Comparison of ENCODE assay signal across 8 cellular contexts in the genomic region with DNA sequence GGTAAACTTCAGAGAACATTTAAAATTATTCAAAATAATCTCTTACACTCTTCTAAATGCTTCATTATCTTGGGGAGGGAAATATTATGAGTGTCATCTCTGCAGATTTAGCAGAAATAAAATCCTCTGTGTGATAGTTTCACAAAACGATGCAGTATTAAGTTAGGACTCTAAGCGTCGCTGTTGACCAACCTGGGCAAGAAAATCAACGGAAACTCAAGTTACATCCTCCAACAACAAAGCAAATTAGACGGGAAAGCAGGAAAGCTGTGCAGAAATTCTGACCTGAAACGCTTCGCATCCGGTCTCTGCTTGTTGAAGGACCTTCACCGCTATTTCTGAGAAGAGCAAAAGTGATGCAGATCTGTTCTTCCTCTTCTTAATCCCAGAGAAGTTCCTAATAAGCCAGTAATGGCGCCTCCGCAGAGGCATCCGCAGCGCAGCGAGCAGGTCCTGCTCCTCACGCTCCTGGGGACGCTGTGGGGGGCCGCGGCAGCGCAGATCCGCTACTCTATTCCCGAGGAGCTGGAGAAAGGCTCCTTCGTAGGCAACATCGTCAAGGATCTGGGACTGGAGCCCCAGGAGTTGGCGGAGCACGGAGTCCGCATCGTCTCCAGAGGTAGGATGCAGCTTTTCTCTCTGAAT. TPM values are rescaled to one million over a fixed set of nuclear protein-coding genes. Genes with fewer than 3 reads are reported as not detected.
DNase-seq lines count a peak whose midpoint lies in the region; ATAC-seq and TF ChIP-seq lines count a peak whose summit lies in the region.

A gene (plus strand): TSS at position 219 of the 645 bp plus-strand sequence. CDS start 193 bp downstream, at position 412.

- no peaks in the 10 kb centered on the region; the same call in 1 of the 2 replicates for H3K27me3 ChIP-seq in BJ (ENCODE audit: control insufficient read depth, insufficient read depth, low read length)
- H3K27me3 ChIP-seq in mammary epithelial cell (ENCODE audit: insufficient read depth, low read length) = no peaks in the 10 kb centered on the region
- peaks cover 58% of the 10 kb centered on the region for H3K27me3 ChIP-seq in CD4-positive, alpha-beta T cell (ENCODE audit: control insufficient read depth, insufficient read depth, low read length)

- WGBS in mammary epithelial cell (ENCODE audit: low coverage, missing lambda C conversion rate) = 9% methylated on average over 18 of the region's 27 CpGs

- in situ Hi-C loops in mammary epithelial cell (cut with MboI; ENCODE audit: low sequenced_read_pairs in 2 of 2) = no loop called here

- H3K9me3 Mint-ChIP-seq in HFFc6 = peaks cover 63% of the 10 kb centered on the region
- H3K9me3 Mint-ChIP-seq in naive B cell = peaks cover 8 to 67% (median 45%) of the 10 kb centered on the region in 7 donors
- peaks cover 17% of the 10 kb centered on the region for H3K9me3 Mint-ChIP-seq in CD4-positive, alpha-beta T cell

- H3K36me3 Mint-ChIP-seq in HFFc6 (ENCODE audit: low read depth) (peaks cover 57% of the 10 kb centered on the region), naive B cell (peaks cover 8 to 30% of the 10 kb centered on the region in 2 donors)
- H3K36me3 Mint-ChIP-seq in CD4-positive, alpha-beta T cell (ENCODE audit: low read depth) = peaks cover 34% of the 10 kb centered on the region

- dilution Hi-C loops in mammary epithelial cell (cut with HindIII; ENCODE audit: low sequenced_read_pairs) = no loop called here

- H3K79me2 ChIP-seq in mammary epithelial cell (ENCODE audit: insufficient read depth, low read length) = no peaks in the 10 kb centered on the region

- peaks cover 20% of the 10 kb centered on the region for H3K4me1 Mint-ChIP-seq in HFFc6 (ENCODE audit: low read depth)
- H3K4me1 Mint-ChIP-seq in naive B cell = peaks cover 4 to 6% (median 6%) of the 10 kb centered on the region in 3 donors
- H3K4me1 Mint-ChIP-seq in CD4-positive, alpha-beta T cell (ENCODE audit: low read depth) = peaks cover 11% of the 10 kb centered on the region

- intact Hi-C loops in mammary epithelial cell (cut with micrococcal nuclease) = loop anchor here (5.0 kb wide), 2 partner anchors 149 to 189 kb away; no protein-coding TSS in a partner anchor
- intact Hi-C loops in CD4-positive, alpha-beta T cell (cut with DNase I, micrococcal nuclease) = no loop called here

- POLR2A ChIA-PET in BJ (lab: Charles Lee) = no interaction called here
- POLR2A ChIA-PET in CD4-positive, alpha-beta T cell (lab: Charles Lee) = no interaction called here

- ATAC-seq in naive B cell (ENCODE audit: low read depth in 2 of 2) (no peak), HG03342 (IDR thresholded peaks at IDR 0.05; ENCODE audit: unreplicated experiment) (no peak), HG03097 (IDR thresholded peaks at IDR 0.05; ENCODE audit: low FRiP score, unreplicated experiment) (no peak)
- ATAC-seq in CD4-positive, alpha-beta T cell (ENCODE audit: poor library complexity) = no peak

- no TSS peak for BruUV-seq in mammary epithelial cell (replicated peaks; lab: Mats Ljungman, UMichigan)

- H3K27me3 Mint-ChIP-seq in HFFc6 (ENCODE audit: insufficient read depth) (peaks cover 2% of the 10 kb centered on the region), naive B cell (peaks cover 44 to 66% (median 44%) of the 10 kb centered on the region in 3 donors)
- peaks cover 81% of the 10 kb centered on the region for H3K27me3 Mint-ChIP-seq in CD4-positive, alpha-beta T cell

- peak within 1 kb of the TSS; percentile 66 for H3K4me2 ChIP-seq in mammary epithelial cell (ENCODE audit: insufficient read depth, low read depth, low read length)

- no peak within 1 kb of the TSS; the same call in 1 of the 2 replicates for H3K4me3 Mint-ChIP-seq in HFFc6
- peak within 1 kb of the TSS in 5 of 8 donors; percentile 5 to 57 (median 29) for H3K4me3 Mint-ChIP-seq in naive B cell
- no peak within 1 kb of the TSS for H3K4me3 Mint-ChIP-seq in CD4-positive, alpha-beta T cell

- CTCF ChIA-PET in BJ (lab: Yijun Ruan, JAX) (interaction anchor here (0.9 to 2.2 kb wide), 13 partner anchors 10 to 192 kb away, joined by 3 to 14 read pairs (median 4); a partner anchor contains a TSS), mammary epithelial cell (lab: Charles Lee; ENCODE audit: low non-redundant PET) (no interaction called here)
- CTCF ChIA-PET in CD4-positive, alpha-beta T cell (lab: Charles Lee) = interaction anchor here (1.1 to 1.3 kb wide), 2 partner anchors 38 to 147 kb away, joined by 3 read pairs; a partner anchor contains a TSS

- peaks cover 24% of the 10 kb centered on the region for H3K9me3 ChIP-seq in mammary epithelial cell (replicated peaks; ENCODE audit: insufficient read depth, low read length)
- peaks cover 49% of the 10 kb centered on the region for H3K9me3 ChIP-seq in CD4-positive, alpha-beta T cell (ENCODE audit: control insufficient read depth, low read length)

- H3K27ac Mint-ChIP-seq in HFFc6 = no peak within 1 kb of the TSS
- peak within 1 kb of the TSS in 1 of 6 donors; percentile 30 for H3K27ac Mint-ChIP-seq in naive B cell
- H3K27ac Mint-ChIP-seq in CD4-positive, alpha-beta T cell = no peak within 1 kb of the TSS

- TF ChIP-seq CTCF in BJ (IDR thresholded peaks at IDR 0.05; ENCODE audit: insufficient read depth, low read depth, low read length) = peak; percentile 56; the same call in 1 of the 2 replicates
- TF ChIP-seq CTCF in HFFc6 (IDR thresholded peaks at IDR 0.05) = peak; percentile 50
- TF ChIP-seq CTCF in mammary epithelial cell (conservative IDR thresholded peaks at IDR 0.05 in 1 of 2, IDR thresholded peaks at IDR 0.05 in 1 of 2; ENCODE audit: extremely low read depth in 1 of 2, insufficient read depth in 1 of 2, low read depth in 1 of 2, low read length in 2 of 2) = peak; percentile 61 to 65
- TF ChIP-seq CTCF in CD4-positive, alpha-beta T cell (IDR thresholded peaks at IDR 0.05) = no peak

- no peaks in the 10 kb centered on the region for H3K4me1 ChIP-seq in mammary epithelial cell (ENCODE audit: insufficient read depth, low read length)

- no peaks in the 10 kb centered on the region for H4K20me1 ChIP-seq in mammary epithelial cell (ENCODE audit: insufficient read depth, low read length)

- DNase-seq in BJ (ENCODE audit: low read depth) = no peak
- no peak for DNase-seq in HFFc6
- DNase-seq in mammary epithelial cell = peak; percentile 39
- DNase-seq in naive B cell = no peak
- no peak for DNase-seq in effector CD8-positive, alpha-beta T cell (lab: John Stamatoyannopoulos, UW)
- DNase-seq in CD4-positive, alpha-beta T cell = no peak

- H3K27ac ChIP-seq in mammary epithelial cell (ENCODE audit: insufficient read depth, low read depth, low read length) = no peak within 1 kb of the TSS
- no peak within 1 kb of the TSS for H3K27ac ChIP-seq in CD4-positive, alpha-beta T cell (ENCODE audit: low read depth, low read length)

- no peak within 1 kb of the TSS for H3K9ac ChIP-seq in mammary epithelial cell (ENCODE audit: insufficient read depth, low read length)

- no peaks in the 10 kb centered on the region for H3K36me3 ChIP-seq in BJ (ENCODE audit: control insufficient read depth, insufficient read depth, low read length)
- H3K36me3 ChIP-seq in mammary epithelial cell (ENCODE audit: insufficient read depth, low read length) = no peaks in the 10 kb centered on the region

- H3K4me3 ChIP-seq in BJ (ENCODE audit: low read depth, low read length) (peak within 1 kb of the TSS; percentile 30), mammary epithelial cell (replicated peaks in 1 of 3; ENCODE audit: insufficient read depth in 1 of 3, low read depth in 2 of 3, low read length in 3 of 3) (peak within 1 kb of the TSS; percentile 12 to 45 (median 19))

- peak within 1 kb of the TSS; percentile 81 for H2AFZ ChIP-seq in mammary epithelial cell (ENCODE audit: low read depth, low read length)

RNA-seq across cellular contexts. Expression of the gene that starts here (rescaled TPM):
- polyA plus RNA-seq in BJ (2011; rRNA removed) (3.3 and 4.3 TPM in 2 replicates), mammary epithelial cell (0.96 TPM), naive B cell (ENCODE audit: low read depth in 6 of 6) (under 1 TPM in 1 of 6 donors, not detected in 5; 0.08 TPM)
- polyA minus RNA-seq in BJ (2011; rRNA and poly(A)+ RNA removed) = 5.5 and 7.7 TPM in 2 replicates
- 1 to 10 TPM; 1.8 to 2.8 (median 2.8) TPM for total RNA-seq in HFFc6 (2021; fragmentation: NEBNext Ultra II Directional; extraction: Animal tissue kit (Norgen Biotek cat#: 25700))
- total RNA-seq in mammary epithelial cell = 1 to 10 TPM; 2.5 to 2.7 TPM
- polyA minus RNA-seq in mammary epithelial cell = 0.26 TPM
- under 1 TPM in 1 of 2 experiments, not detected in 1; 0.11 TPM for total RNA-seq in CD4-positive, alpha-beta T cell

Comparison
In these comparisons a context has a peak if more than half of its experiments do, and no peak if none do; other contexts are left out.
1. H3K4me3 Mint-ChIP-seq: peak in naive B cell (5 of 8); none in HFFc6 (single experiment) and CD4-positive, alpha-beta T cell (single experiment).